Comparison of ENCODE assay signal across 9 cellular contexts in genomic region chr16:1263591-1264216, GRCh38. TPM values are rescaled to one million over a fixed set of nuclear protein-coding genes. Genes with fewer than 3 reads are reported as not detected.
"Had no signal": no experiment of that assay in that cellular context is flagged by ENCODE, and none has a peak within 500 bp of the region (broad histone marks: within the 10 kb centered on the region; RNA-seq: fewer than 3 reads in every experiment).

No MANE protein-coding gene starts in this region.

- H3K27ac Mint-ChIP-seq: GM23338, IgD-negative memory B cell had no signal

- H3K36me3 Mint-ChIP-seq: IgD-negative memory B cell had no signal

- FAIRE-seq: H1, HepG2 had no signal

- H3K4me1 ChIP-seq: HAP-1 had no signal

- H3K4me3 Mint-ChIP-seq: GM23338, IgD-negative memory B cell had no signal

- H3K4me3 ChIP-seq: GM23338, HAP-1 had no signal

- H3K27ac ChIP-seq: HL-60 had no signal

- DNase-seq: H7 had no signal

- H3K9me3 Mint-ChIP-seq: IgD-negative memory B cell had no signal

- H3K9me3 ChIP-seq: HAP-1 had no signal

- H3K36me3 ChIP-seq: HAP-1 had no signal

- ATAC-seq: GM23338, HCT116, HepG2 had no signal

RNA-seq across cellular contexts. Expression of gene TPSD1, which starts 7.8 kb away (rescaled TPM):
- total RNA-seq: H1, H7, HepG2, HT1080 had no signal
- polyA plus RNA-seq: GM23338, HepG2, IgD-negative memory B cell had no signal

RNA-seq across cellular contexts. Expression of gene TPSAB1, which starts 23.2 kb away (rescaled TPM):
- total RNA-seq: GM23338, H1, H7, HepG2, HT1080 had no signal
- polyA plus RNA-seq: GM23338, IgD-negative memory B cell had no signal

RNA-seq across cellular contexts. Expression of gene TPSB2, which starts 33.7 kb away (rescaled TPM):
- total RNA-seq: GM23338, H1, H7, HepG2, HT1080 had no signal
- polyA plus RNA-seq: HepG2, IgD-negative memory B cell had no signal

RNA-seq across cellular contexts. Expression of gene TPSG1, which starts 38.6 kb away (rescaled TPM):
- total RNA-seq: GM23338, H1, H7, HepG2, HT1080 had no signal
- polyA plus RNA-seq: H1, HepG2, IgD-negative memory B cell had no signal
